23 cellular contexts compared by ENCODE assay signal in genomic region chr2:120985997-120986651, GRCh38.
"Had no signal": no experiment of that assay in that cellular context is flagged by ENCODE, and none has a peak within 500 bp of the region (broad histone marks: within the 10 kb centered on the region; RNA-seq: fewer than 3 reads in every experiment).

No MANE protein-coding gene starts in this region.

- H3K4me1 ChIP-seq: adrenal gland, body of pancreas, gastrocnemius medialis, psoas muscle, uterus had no signal

- H3K27me3 ChIP-seq: adrenal gland, body of pancreas, gastrocnemius medialis, neutrophil, ovary, testis, uterus had no signal

- ATAC-seq: activated CD8-positive, alpha-beta T cell treated with anti-CD3 and anti-CD28 coated beads for 36 hours; activated T-cell treated with anti-CD3 and anti-CD28 coated beads, Interleukin-2, amount 50 U/mL, for 4 hours; activated T-helper 17 cell treated with anti-CD3 and anti-CD28 coated beads, Interleukin-2, amount 50 U/mL, for 72 hours; body of pancreas; effector memory CD8-positive, alpha-beta T cell; gastrocnemius medialis; left colon; naive thymus-derived CD8-positive, alpha-beta T cell; psoas muscle had no signal

- H3K4me3 ChIP-seq: adrenal gland, body of pancreas, gastrocnemius medialis, ovary, psoas muscle, testis, uterus had no signal

- H3K9me3 ChIP-seq: adrenal gland, body of pancreas, gastrocnemius medialis, neutrophil, ovary, psoas muscle, testis, uterus had no signal

- H3K27ac ChIP-seq: adrenal gland, body of pancreas, gastrocnemius medialis, neutrophil, psoas muscle, testis, uterus had no signal

- DNase-seq: activated B cell treated with CpG ODN at 0.5 μM for 24 hours; activated CD4-positive, alpha-beta T cell treated with anti-CD3 and anti-CD28 coated beads, Interleukin-2, amount 50 U/mL, for 1 hour; activated CD8-positive, alpha-beta T cell treated with anti-CD3 and anti-CD28 coated beads for 36 hours; activated naive CD4-positive, alpha-beta T cell treated with anti-CD3 and anti-CD28 coated beads for 36 hours; activated naive CD8-positive, alpha-beta T cell treated with anti-CD3 and anti-CD28 coated beads for 36 hours; activated T-cell treated with anti-CD3 and anti-CD28 coated beads, Interleukin-2, amount 50 U/mL, for 4 hours; cortex of kidney; effector memory CD8-positive, alpha-beta T cell; erythroblast; gastrocnemius medialis; hippocampal formation; psoas muscle; stimulated activated naive CD4-positive, alpha-beta T cell; testis; trophoblast cell; uterus had no signal

- H3K36me3 ChIP-seq: gastrocnemius medialis, neutrophil, ovary, uterus had no signal
